21 cellular contexts compared by ENCODE assay signal in the genomic region with DNA sequence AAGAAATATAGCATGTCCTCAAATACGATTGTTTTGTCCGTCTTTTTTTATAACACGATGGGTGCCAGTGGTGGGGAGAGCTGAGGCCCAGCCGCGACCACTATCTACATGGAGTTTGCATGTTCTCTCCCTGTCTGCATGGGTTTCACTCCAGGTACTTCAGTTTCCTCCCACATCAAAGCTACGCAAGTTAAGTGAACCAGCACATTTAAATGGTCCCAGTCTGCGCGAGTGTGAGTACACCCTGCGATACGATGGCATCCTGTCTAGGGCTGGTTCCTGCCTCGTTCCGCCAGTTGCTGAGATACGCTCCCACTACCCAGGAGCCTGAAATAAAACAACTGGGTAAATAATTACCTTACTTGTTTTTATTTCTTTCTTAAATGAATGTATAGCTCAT.
"Had no signal": no experiment of that assay in that cellular context is flagged by ENCODE, and none has a peak within 500 bp of the region (broad histone marks: within the 10 kb centered on the region; RNA-seq: fewer than 3 reads in every experiment).

No MANE protein-coding gene starts in this region.

- H3K27me3 Mint-ChIP-seq: activated CD4-positive, alpha-beta T cell treated with anti-CD3 and anti-CD28 coated beads, Interleukin-2, amount 10 ng/mL, durations not matched to agents 24 days and 14 days; activated naive CD4-positive, alpha-beta T cell treated with anti-CD3 and anti-CD28 coated beads, Interleukin-2, amount 50 U/mL, for 24 hours; central memory CD8-positive, alpha-beta T cell; naive B cell had no signal

- H3K4me3 Mint-ChIP-seq: activated CD4-positive, alpha-beta T cell treated with anti-CD3 and anti-CD28 coated beads, Interleukin-2, amount 10 ng/mL, durations not matched to agents 24 days and 14 days; activated naive CD4-positive, alpha-beta T cell treated with anti-CD3 and anti-CD28 coated beads, Interleukin-2, amount 50 U/mL, for 24 hours; activated T-cell treated with anti-CD3 and anti-CD28 coated beads, Interleukin-2, amount 50 U/mL, for 4 hours; central memory CD8-positive, alpha-beta T cell; naive B cell; neural crest cell had no signal

- H3K4me1 Mint-ChIP-seq: neural crest cell had no signal

- DNase-seq: activated CD4-positive, alpha-beta T cell treated with anti-CD3 and anti-CD28 coated beads, Interleukin-2, amount 10 ng/mL, durations not matched to agents 24 days and 14 days; activated CD8-positive, alpha-beta memory T cell treated with anti-CD3 and anti-CD28 coated beads, Interleukin-2, amount 50 U/mL, for 4 hours; activated T-cell treated with anti-CD3 and anti-CD28 coated beads, Interleukin-2, amount 50 U/mL, for 4 hours; colonic mucosa; foreskin melanocyte; hypothalamus; left lung; mucosa of descending colon; naive B cell; stimulated activated CD4-positive, alpha-beta T cell treated with anti-CD3 and anti-CD28 coated beads, Interleukin-12 subunit alpha, Interleukin-12 subunit beta, amount 100 ng/mL, for 4 hours; stimulated activated CD4-positive, alpha-beta T cell treated with anti-CD3 and anti-CD28 coated beads, Interleukin-1b, Interleukin-23, amount 100 ng/mL, for 48 hours; stimulated activated CD8-positive, alpha-beta memory T cell treated with anti-CD3 and anti-CD28 coated beads, Interleukin-4, amount 100 ng/mL, for 48 hours; stimulated activated naive CD4-positive, alpha-beta T cell treated with Interleukin-2 at 50 U/mL for 16 hours; substantia nigra; T-helper 9 cell; tibial artery had no signal

- H3K9me3 Mint-ChIP-seq: activated CD4-positive, alpha-beta T cell treated with anti-CD3 and anti-CD28 coated beads, Interleukin-2, amount 10 ng/mL, durations not matched to agents 24 days and 14 days; activated naive CD4-positive, alpha-beta T cell treated with anti-CD3 and anti-CD28 coated beads, Interleukin-2, amount 50 U/mL, for 24 hours; activated T-cell treated with anti-CD3 and anti-CD28 coated beads, Interleukin-2, amount 50 U/mL, for 4 hours; central memory CD8-positive, alpha-beta T cell; naive B cell; neural crest cell had no signal

- ATAC-seq: activated T-cell treated with anti-CD3 and anti-CD28 coated beads, Interleukin-2, amount 50 U/mL, for 4 hours; left lung; mucosa of descending colon had no signal

- H3K27ac ChIP-seq: ascending aorta, colonic mucosa, left lung, right atrium auricular region, tibial artery had no signal

- H3K27ac Mint-ChIP-seq: activated CD4-positive, alpha-beta T cell treated with anti-CD3 and anti-CD28 coated beads, Interleukin-2, amount 10 ng/mL, durations not matched to agents 24 days and 14 days; activated naive CD4-positive, alpha-beta T cell treated with anti-CD3 and anti-CD28 coated beads, Interleukin-2, amount 50 U/mL, for 24 hours had no signal
